Comparison of ENCODE assay signal across 32 cellular contexts in the genomic region with DNA sequence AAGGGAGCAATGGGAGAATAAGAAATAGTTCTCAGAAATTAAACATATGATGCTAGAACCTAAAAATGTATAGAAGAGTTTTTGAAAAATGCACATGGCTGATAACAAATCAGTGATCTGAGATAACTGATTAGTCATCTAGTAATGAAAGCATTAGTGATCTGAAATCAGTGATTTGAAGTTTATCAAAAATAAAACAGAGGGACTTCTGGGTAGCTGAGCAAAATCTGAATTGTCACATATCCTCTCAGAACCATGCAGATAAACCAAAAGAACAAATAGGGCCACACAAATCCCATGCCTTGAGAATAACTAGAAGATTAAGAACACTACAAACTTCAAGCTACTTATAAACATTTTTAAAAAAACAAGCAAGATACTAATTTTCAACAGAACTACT.
"Had no signal": no experiment of that assay in that cellular context is flagged by ENCODE, and none has a peak within 500 bp of the region (broad histone marks: within the 10 kb centered on the region; RNA-seq: fewer than 3 reads in every experiment).

No MANE protein-coding gene starts in this region.

- H3K4me1 ChIP-seq: adrenal gland, body of pancreas had no signal

- H3K36me3 ChIP-seq: adrenal gland had no signal

- H3K9me3 ChIP-seq: adrenal gland, body of pancreas had no signal

- H3K9me3 Mint-ChIP-seq: activated CD4-positive, alpha-beta memory T cell treated with anti-CD3 and anti-CD28 coated beads for 36 hours; activated CD4-positive, alpha-beta T cell treated with anti-CD3 and anti-CD28 coated beads, Interleukin-2, amount 10 ng/mL, durations not matched to agents 24 days and 14 days; activated naive CD4-positive, alpha-beta T cell treated with anti-CD3 and anti-CD28 coated beads for 36 hours; activated naive CD4-positive, alpha-beta T cell treated with anti-CD3 and anti-CD28 coated beads, Interleukin-2, amount 50 U/mL, for 24 hours; activated naive CD8-positive, alpha-beta T cell treated with anti-CD3 and anti-CD28 coated beads for 36 hours; activated naive CD8-positive, alpha-beta T cell treated with anti-CD3 and anti-CD28 coated beads, Interleukin-2, amount 50 U/mL, for 24 hours; activated T-cell treated with anti-CD3 and anti-CD28 coated beads, Interleukin-2, amount 50 U/mL, for 24 hours; effector memory CD8-positive, alpha-beta T cell had no signal

- H3K27ac Mint-ChIP-seq: activated CD4-positive, alpha-beta memory T cell treated with anti-CD3 and anti-CD28 coated beads for 36 hours; activated CD4-positive, alpha-beta T cell treated with anti-CD3 and anti-CD28 coated beads for 36 hours; activated CD4-positive, alpha-beta T cell treated with anti-CD3 and anti-CD28 coated beads, Interleukin-2, amount 10 ng/mL, durations not matched to agents 24 days and 14 days; activated CD8-positive, alpha-beta memory T cell treated with anti-CD3 and anti-CD28 coated beads, Interleukin-2, amount 10 ng/mL, durations not matched to agents 7 days and 5 days; activated CD8-positive, alpha-beta T cell treated with anti-CD3 and anti-CD28 coated beads, Interleukin-2, amount 10 ng/mL, durations not matched to agents 7 days and 5 days; activated naive CD4-positive, alpha-beta T cell treated with anti-CD3 and anti-CD28 coated beads for 36 hours; activated naive CD4-positive, alpha-beta T cell treated with anti-CD3 and anti-CD28 coated beads, Interleukin-2, amount 50 U/mL, for 24 hours; activated naive CD8-positive, alpha-beta T cell treated with anti-CD3 and anti-CD28 coated beads for 36 hours; activated naive CD8-positive, alpha-beta T cell treated with anti-CD3 and anti-CD28 coated beads, Interleukin-2, amount 50 U/mL, for 24 hours; activated T-cell treated with anti-CD3 and anti-CD28 coated beads, Interleukin-2, amount 50 U/mL, for 24 hours; activated T-helper 2 cell treated with anti-CD3 and anti-CD28 coated beads, Interferon-gamma antibody, Interleukin-2, Interleukin-4, amounts not matched to agents 10 μg/mL and 5 μg/mL and 100 μg/mL, durations not matched to agents 14 hours and 24 hours and 36 hours; effector memory CD8-positive, alpha-beta T cell; T-helper 17 cell; WTC11 had no signal

- H3K4me1 Mint-ChIP-seq: activated naive CD4-positive, alpha-beta T cell treated with anti-CD3 and anti-CD28 coated beads, Interleukin-2, amount 50 U/mL, for 24 hours; WTC11 had no signal

- DNase-seq: activated CD4-positive, alpha-beta memory T cell treated with anti-CD3 and anti-CD28 coated beads for 36 hours; activated CD4-positive, alpha-beta T cell treated with anti-CD3 and anti-CD28 coated beads for 36 hours; activated CD4-positive, alpha-beta T cell treated with anti-CD3 and anti-CD28 coated beads, Interleukin-2, amount 10 ng/mL, durations not matched to agents 24 days and 14 days; activated CD8-positive, alpha-beta memory T cell treated with anti-CD3 and anti-CD28 coated beads, Interleukin-2, amount 10 ng/mL, durations not matched to agents 7 days and 5 days; activated CD8-positive, alpha-beta memory T cell treated with anti-CD3 and anti-CD28 coated beads, Interleukin-2, amount 50 U/mL, for 4 hours; activated CD8-positive, alpha-beta T cell treated with anti-CD3 and anti-CD28 coated beads, Interleukin-2, amount 10 ng/mL, durations not matched to agents 7 days and 5 days; activated effector memory CD4-positive, alpha-beta T cell treated with anti-CD3 and anti-CD28 coated beads, Interleukin-2, amount 50 U/mL, for 16 hours; activated naive CD4-positive, alpha-beta T cell treated with anti-CD3 and anti-CD28 coated beads for 36 hours; activated naive CD8-positive, alpha-beta T cell treated with anti-CD3 and anti-CD28 coated beads for 36 hours; activated naive CD8-positive, alpha-beta T cell treated with anti-CD3 and anti-CD28 coated beads, Interleukin-2, amount 50 U/mL, for 24 hours; activated T-cell treated with anti-CD3 and anti-CD28 coated beads, Interleukin-2, amount 50 U/mL, for 24 hours; adrenal gland; amygdala; aorta; body of pancreas; caudate nucleus; cortex of kidney; effector CD4-positive, alpha-beta T cell; effector memory CD8-positive, alpha-beta T cell; foreskin fibroblast; head of caudate nucleus; T-helper 1 cell; T-helper 17 cell had no signal

- FAIRE-seq: colon, endometrium, frontal cortex, TTC549 had no signal

- H3K36me3 Mint-ChIP-seq: activated CD4-positive, alpha-beta memory T cell treated with anti-CD3 and anti-CD28 coated beads for 36 hours; activated naive CD4-positive, alpha-beta T cell treated with anti-CD3 and anti-CD28 coated beads, Interleukin-2, amount 50 U/mL, for 24 hours; WTC11 had no signal

- H3K27ac ChIP-seq: adrenal gland, body of pancreas, VCaP had no signal

- ATAC-seq: activated CD4-positive, alpha-beta T cell treated with anti-CD3 and anti-CD28 coated beads for 36 hours; activated CD8-positive, alpha-beta memory T cell treated with anti-CD3 and anti-CD28 coated beads, Interleukin-2, amount 10 ng/mL, durations not matched to agents 7 days and 5 days; activated CD8-positive, alpha-beta T cell treated with anti-CD3 and anti-CD28 coated beads, Interleukin-2, amount 10 ng/mL, durations not matched to agents 7 days and 5 days; activated naive CD8-positive, alpha-beta T cell treated with anti-CD3 and anti-CD28 coated beads, Interleukin-2, amount 50 U/mL, for 24 hours; body of pancreas; effector memory CD8-positive, alpha-beta T cell; esophagus mucosa; T-helper 17 cell; WTC11 had no signal

- H3K27me3 ChIP-seq: adrenal gland, body of pancreas had no signal

- H3K27me3 Mint-ChIP-seq: activated CD4-positive, alpha-beta memory T cell treated with anti-CD3 and anti-CD28 coated beads for 36 hours; activated CD4-positive, alpha-beta T cell treated with anti-CD3 and anti-CD28 coated beads for 36 hours; activated CD4-positive, alpha-beta T cell treated with anti-CD3 and anti-CD28 coated beads, Interleukin-2, amount 10 ng/mL, durations not matched to agents 24 days and 14 days; activated CD8-positive, alpha-beta memory T cell treated with anti-CD3 and anti-CD28 coated beads, Interleukin-2, amount 10 ng/mL, durations not matched to agents 7 days and 5 days; activated naive CD4-positive, alpha-beta T cell treated with anti-CD3 and anti-CD28 coated beads, Interleukin-2, amount 50 U/mL, for 24 hours; activated T-cell treated with anti-CD3 and anti-CD28 coated beads, Interleukin-2, amount 50 U/mL, for 24 hours; effector memory CD8-positive, alpha-beta T cell; T-helper 17 cell had no signal

- H3K4me3 ChIP-seq: adrenal gland, body of pancreas had no signal

- H3K4me3 Mint-ChIP-seq: activated CD4-positive, alpha-beta memory T cell treated with anti-CD3 and anti-CD28 coated beads for 36 hours; activated CD4-positive, alpha-beta T cell treated with anti-CD3 and anti-CD28 coated beads for 36 hours; activated CD4-positive, alpha-beta T cell treated with anti-CD3 and anti-CD28 coated beads, Interleukin-2, amount 10 ng/mL, durations not matched to agents 24 days and 14 days; activated CD8-positive, alpha-beta memory T cell treated with anti-CD3 and anti-CD28 coated beads, Interleukin-2, amount 10 ng/mL, durations not matched to agents 7 days and 5 days; activated CD8-positive, alpha-beta T cell treated with anti-CD3 and anti-CD28 coated beads, Interleukin-2, amount 10 ng/mL, durations not matched to agents 7 days and 5 days; activated naive CD4-positive, alpha-beta T cell treated with anti-CD3 and anti-CD28 coated beads for 36 hours; activated naive CD4-positive, alpha-beta T cell treated with anti-CD3 and anti-CD28 coated beads, Interleukin-2, amount 50 U/mL, for 24 hours; activated naive CD8-positive, alpha-beta T cell treated with anti-CD3 and anti-CD28 coated beads, Interleukin-2, amount 50 U/mL, for 24 hours; activated T-cell treated with anti-CD3 and anti-CD28 coated beads, Interleukin-2, amount 50 U/mL, for 24 hours; effector memory CD8-positive, alpha-beta T cell; T-helper 17 cell; WTC11 had no signal
